In the genomic region with DNA sequence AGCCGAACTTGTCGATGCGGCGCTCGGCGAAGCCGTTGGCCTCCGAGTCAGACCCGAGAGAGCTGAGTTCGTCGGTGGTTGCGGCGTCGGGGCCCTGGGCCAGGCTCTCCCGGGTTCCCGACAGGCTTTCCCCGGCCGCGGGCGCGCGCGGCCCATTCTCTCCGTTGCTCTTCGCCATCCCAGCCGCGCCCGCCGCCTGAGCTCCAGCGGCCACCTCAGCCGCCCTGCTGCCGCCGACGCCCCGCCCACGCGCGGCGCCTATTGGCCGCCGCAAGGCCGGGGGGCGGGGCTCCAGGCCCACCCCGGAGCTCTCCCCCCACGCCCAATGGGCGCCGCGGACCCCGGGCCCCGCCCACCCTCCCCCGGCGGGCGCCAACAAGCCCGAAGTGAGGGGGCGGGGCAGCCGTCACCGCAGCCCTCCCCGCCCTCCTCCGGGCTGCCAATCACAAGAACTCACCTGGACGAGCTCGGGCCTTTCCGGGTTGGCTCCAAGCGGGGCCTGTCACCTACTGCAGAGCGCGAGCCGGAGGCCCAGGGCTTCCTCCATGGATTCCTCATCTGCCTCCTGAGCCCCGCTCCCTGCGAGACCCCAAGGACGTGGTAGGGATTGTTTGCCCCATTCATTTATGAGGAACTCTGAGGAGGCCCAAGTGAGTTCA, we compare ENCODE assay signal across 8 cellular contexts. TPM values are rescaled to one million over a fixed set of nuclear protein-coding genes. Genes with fewer than 3 reads are reported as not detected.
DNase-seq lines count a peak whose midpoint lies in the region; ATAC-seq and TF ChIP-seq lines count a peak whose summit lies in the region.

A gene with protein sequence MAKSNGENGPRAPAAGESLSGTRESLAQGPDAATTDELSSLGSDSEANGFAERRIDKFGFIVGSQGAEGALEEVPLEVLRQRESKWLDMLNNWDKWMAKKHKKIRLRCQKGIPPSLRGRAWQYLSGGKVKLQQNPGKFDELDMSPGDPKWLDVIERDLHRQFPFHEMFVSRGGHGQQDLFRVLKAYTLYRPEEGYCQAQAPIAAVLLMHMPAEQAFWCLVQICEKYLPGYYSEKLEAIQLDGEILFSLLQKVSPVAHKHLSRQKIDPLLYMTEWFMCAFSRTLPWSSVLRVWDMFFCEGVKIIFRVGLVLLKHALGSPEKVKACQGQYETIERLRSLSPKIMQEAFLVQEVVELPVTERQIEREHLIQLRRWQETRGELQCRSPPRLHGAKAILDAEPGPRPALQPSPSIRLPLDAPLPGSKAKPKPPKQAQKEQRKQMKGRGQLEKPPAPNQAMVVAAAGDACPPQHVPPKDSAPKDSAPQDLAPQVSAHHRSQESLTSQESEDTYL (minus strand): TSS at position 238 of the 659 bp plus-strand sequence. CDS start 60 bp downstream, at position 178.

- H3K9me3 ChIP-seq in SU-DHL-6 (ENCODE audit: insufficient read depth, low read length): no peaks in the 10 kb centered on the region
- H3K9me3 ChIP-seq in testis: no peaks in the 10 kb centered on the region

- peak within 1 kb of the TSS; percentile 89 for H3K4me3 Mint-ChIP-seq in activated naive CD8-positive, alpha-beta T cell treated with anti-CD3 and anti-CD28 coated beads for 36 hours
- peak within 1 kb of the TSS; percentile 80 for H3K4me3 Mint-ChIP-seq in osteocyte (ENCODE audit: unreplicated experiment)

- peak within 1 kb of the TSS; percentile 89 for H3K27ac Mint-ChIP-seq in activated naive CD8-positive, alpha-beta T cell treated with anti-CD3 and anti-CD28 coated beads for 36 hours
- H3K27ac Mint-ChIP-seq in osteocyte (ENCODE audit: unreplicated experiment): peak within 1 kb of the TSS; percentile 74

- H3K4me1 Mint-ChIP-seq in activated naive CD8-positive, alpha-beta T cell treated with anti-CD3 and anti-CD28 coated beads for 36 hours: peaks cover 46% of the 10 kb centered on the region
- peaks cover 26% of the 10 kb centered on the region for H3K4me1 Mint-ChIP-seq in osteocyte (ENCODE audit: unreplicated experiment)

- H4K20me1 ChIP-seq in SU-DHL-6 (ENCODE audit: low read depth, low read length): no peaks in the 10 kb centered on the region

- peak within 1 kb of the TSS; percentile 94 for H3K4me2 ChIP-seq in SU-DHL-6 (ENCODE audit: low read depth, low read length, poor library complexity, severe bottlenecking)

- H2AFZ ChIP-seq in SU-DHL-6 (ENCODE audit: low read depth, low read length, severe bottlenecking): peak within 1 kb of the TSS; percentile 88

- H3K9ac ChIP-seq in SU-DHL-6 (ENCODE audit: low read length): peak within 1 kb of the TSS; percentile 73

- peak within 1 kb of the TSS; percentile 98 for H3K4me3 ChIP-seq in SU-DHL-6 (ENCODE audit: insufficient read depth, low read length, poor library complexity, severe bottlenecking)
- H3K4me3 ChIP-seq in testis: peak within 1 kb of the TSS; percentile 87 to 98

- H3K36me3 Mint-ChIP-seq in activated naive CD8-positive, alpha-beta T cell treated with anti-CD3 and anti-CD28 coated beads for 36 hours: peaks cover 10% of the 10 kb centered on the region
- peaks cover 7% of the 10 kb centered on the region for H3K36me3 Mint-ChIP-seq in osteocyte (ENCODE audit: unreplicated experiment)

- H3K79me2 ChIP-seq in SU-DHL-6 (ENCODE audit: insufficient read depth, low read length): no peaks in the 10 kb centered on the region

- intact Hi-C loops in head of caudate nucleus (cut with DNase I): no loop called here
- intact Hi-C loops in testis (cut with DNase I; ENCODE audit: low total_unique reads): no loop called here

- H3K27me3 Mint-ChIP-seq in activated naive CD8-positive, alpha-beta T cell treated with anti-CD3 and anti-CD28 coated beads for 36 hours: no peaks in the 10 kb centered on the region
- H3K27me3 Mint-ChIP-seq in osteocyte (ENCODE audit: unreplicated experiment): no peaks in the 10 kb centered on the region

- H3K27me3 ChIP-seq in SU-DHL-6 (ENCODE audit: low read length) (no peaks in the 10 kb centered on the region), testis (no peaks in the 10 kb centered on the region)

- H3K27ac ChIP-seq in SU-DHL-6 (ENCODE audit: low read depth, low read length): peak within 1 kb of the TSS; percentile 20; the same call in 1 of the 2 replicates
- H3K27ac ChIP-seq in testis: peak within 1 kb of the TSS; percentile 84 to 88

- H3K9me3 Mint-ChIP-seq in activated naive CD8-positive, alpha-beta T cell treated with anti-CD3 and anti-CD28 coated beads for 36 hours: no peaks in the 10 kb centered on the region
- H3K9me3 Mint-ChIP-seq in osteocyte (ENCODE audit: unreplicated experiment): no peaks in the 10 kb centered on the region

- H3K4me1 ChIP-seq in testis: peaks cover 30% of the 10 kb centered on the region

- WGBS in testis, 2 donors: 1% methylated on average over 52 of the region's 69 CpGs; no CpG with 5 or more reads in 1 of the 2 donors

- ATAC-seq in HG02623 (IDR thresholded peaks at IDR 0.05; ENCODE audit: unreplicated experiment): peak; percentile 81

- TF ChIP-seq CTCF in SU-DHL-6 (IDR thresholded peaks at IDR 0.05; ENCODE audit: insufficient read depth, low read length, poor library complexity, severe bottlenecking): no peak
- TF ChIP-seq CTCF in osteocyte (IDR thresholded peaks at IDR 0.05): no peak
- no peak for TF ChIP-seq CTCF in testis (IDR thresholded peaks at IDR 0.05)

- TF ChIP-seq POLR2A in GM10847 (IDR thresholded peaks at IDR 0.05; ENCODE audit: extremely low read depth, insufficient read length) (peak; percentile 74), testis (IDR thresholded peaks at IDR 0.05) (peak; percentile 73)

- peak; percentile 91 for DNase-seq in NCI-H1105 (lab: John Stamatoyannopoulos, UW)
- peak; percentile 95 for DNase-seq in activated naive CD8-positive, alpha-beta T cell treated with anti-CD3 and anti-CD28 coated beads for 36 hours
- DNase-seq in head of caudate nucleus: peak; percentile 59 to 93 (median 84)
- peak; percentile 93 for DNase-seq in osteocyte (ENCODE audit: extremely low spot score, unreplicated experiment)
- peak; percentile 96 for DNase-seq in testis

- no peaks in the 10 kb centered on the region for H3K9me2 ChIP-seq in SU-DHL-6 (replicated peaks; ENCODE audit: insufficient read depth, low read length)

- H3K36me3 ChIP-seq in SU-DHL-6 (ENCODE audit: low read length) (no peaks in the 10 kb centered on the region), testis (ENCODE audit: low read depth, missing control alignments) (no peaks in the 10 kb centered on the region)

- peaks cover 11% of the 10 kb centered on the region for H3F3A ChIP-seq in SU-DHL-6 (ENCODE audit: insufficient read depth)

RNA-seq across cellular contexts. Expression of the gene that starts here (rescaled TPM):
- 10 to 100 TPM; 13.0 to 14.4 TPM for total RNA-seq in activated naive CD8-positive, alpha-beta T cell treated with anti-CD3 and anti-CD28 coated beads for 36 hours
- 12.6 and 14.1 TPM in 2 replicates for total RNA-seq in osteocyte
- 10 to 100 TPM; 48.4 to 79.1 TPM for total RNA-seq in testis
- 51.0 TPM for polyA plus RNA-seq in testis (ENCODE audit: insufficient read depth, low read depth, low replicate concordance)

Comparison
In these comparisons a context has a peak if more than half of its experiments do, and no peak if none do; other contexts are left out.
1. Peak in every context shown above with its lines: DNase-seq, ATAC-seq, H3K4me3 ChIP-seq and H3K27ac ChIP-seq.